11 cellular contexts compared by ENCODE assay signal in genomic region chr3:132978946-132979345, GRCh38. TPM values are rescaled to one million over a fixed set of nuclear protein-coding genes. Genes with fewer than 3 reads are reported as not detected.
A peak's percentile ranks its signal among the peaks of the same experiment; 100 is the strongest.
DNase-seq lines count a peak whose midpoint lies in the region; FAIRE-seq and TF ChIP-seq lines count a peak whose summit lies in the region.
"Not testable (repeated sequence)": the region's sequence is repeated elsewhere in the genome, so short reads cannot be mapped to it uniquely, and the experiment has no call there.
"Had no signal": no experiment of that assay in that cellular context is flagged by ENCODE, and none has a peak within 500 bp of the region (broad histone marks: within the 10 kb centered on the region; RNA-seq: fewer than 3 reads in every experiment).

No MANE protein-coding gene starts in this region.

- H3F3A ChIP-seq in smooth muscle cell (ENCODE audit: low read depth): not testable (repeated sequence)

- not testable (repeated sequence) for H3K4me3 ChIP-seq in breast epithelium; bronchial epithelial cell (ENCODE audit: low read depth, low read length); smooth muscle cell

- intact Hi-C loops in breast epithelium (cut with DNase I; ENCODE audit: low total_unique reads): not testable (repeated sequence)

- H3K79me2 ChIP-seq in smooth muscle cell (ENCODE audit: low read depth): not testable (repeated sequence)

- H3K27me3 ChIP-seq in breast epithelium; bronchial epithelial cell (ENCODE audit: control insufficient read depth, insufficient read depth, low read length); smooth muscle cell (ENCODE audit: low read depth): not testable (repeated sequence)

- H3K4me2 ChIP-seq in smooth muscle cell: not testable (repeated sequence)

- DNase-seq in HT1080 (ENCODE audit: low read depth) (peak; percentile 55), M059J (ENCODE audit: low read depth) (peak; percentile 64), bronchial epithelial cell (ENCODE audit: low read depth) (peak; percentile 13), islet precursor cell (peak; percentile 63), myocyte (ENCODE audit: low read depth) (peak; percentile 52)
- DNase-seq in breast epithelium (ENCODE audit: low spot score in 2 of 2); smooth muscle cell (lab: John Stamatoyannopoulos, UW; ENCODE audit: unreplicated experiment): not testable (repeated sequence)

- not testable (repeated sequence) for TF ChIP-seq POLR2A in breast epithelium (IDR thresholded peaks at IDR 0.05)

- not testable (repeated sequence) for TF ChIP-seq CTCF in breast epithelium (IDR thresholded peaks at IDR 0.05); bronchial epithelial cell (IDR thresholded peaks at IDR 0.05; ENCODE audit: insufficient read depth, low read length, severe bottlenecking); smooth muscle cell (IDR thresholded peaks at IDR 0.05; ENCODE audit: borderline replicate concordance, insufficient read depth, poor library complexity, severe bottlenecking)

- H3K27ac ChIP-seq in breast epithelium: peak overlapping the region; percentile 76 to 77
- peak overlapping the region; percentile 84 for H3K27ac ChIP-seq in smooth muscle cell (ENCODE audit: low read depth)

- peak overlapping the region; percentile 39 for H3K9ac ChIP-seq in smooth muscle cell (ENCODE audit: low read depth)

- WGBS in smooth muscle cell (ENCODE audit: low lambda C conversion rate): 77% methylated on average over 3 of the region's 3 CpGs

- not testable (repeated sequence) for H4K20me1 ChIP-seq in smooth muscle cell (ENCODE audit: low read depth)

- H3K9me3 ChIP-seq in breast epithelium; smooth muscle cell (replicated peaks; ENCODE audit: low read depth): not testable (repeated sequence)

- H2AFZ ChIP-seq in smooth muscle cell (ENCODE audit: low read depth): not testable (repeated sequence)

- not testable (repeated sequence) for H3K36me3 ChIP-seq in breast epithelium; bronchial epithelial cell (ENCODE audit: control insufficient read depth, insufficient read depth, low read length); smooth muscle cell (ENCODE audit: low read depth)

- not testable (repeated sequence) for H3K4me1 ChIP-seq in breast epithelium; smooth muscle cell (ENCODE audit: low read depth)

- FAIRE-seq in bronchial epithelial cell (lab: Jason Lieb, UNC): not testable (repeated sequence)

RNA-seq across cellular contexts. Expression of gene TMEM108, which starts 59.2 kb away (rescaled TPM):
- 0.23 and 0.27 TPM in 2 replicates for total RNA-seq in HT1080 (2014; rRNA removed; shearing (Covaris generic))
- polyA plus RNA-seq in HT1080 (2015; cell fraction: cytosol; rRNA removed): 3.5 and 3.8 TPM in 2 replicates
- polyA plus RNA-seq in HT1080 (2015; cell fraction: nucleus; rRNA removed): 1.8 TPM in 2 replicates
- total RNA-seq in M059J (2014; rRNA removed; shearing (Covaris generic)): 0.69 and 1.7 TPM in 2 replicates
- under 1 TPM; 0.44 to 0.98 (median 0.48) TPM for total RNA-seq in breast epithelium
- total RNA-seq in bronchial epithelial cell: not detected in 2 replicates
- total RNA-seq in myocyte: 16.7 and 20.7 TPM in 2 replicates
- polyA plus RNA-seq in myocyte (2012): 28.6 TPM
- total RNA-seq in smooth muscle cell: 2.4 and 2.7 TPM in 2 replicates
- 8.8 and 10.8 TPM in 2 replicates for polyA plus RNA-seq in smooth muscle cell
- total RNA-seq: CD4-positive, alpha-beta memory T cell; CD4-positive, CD25-positive, alpha-beta regulatory T cell; CD8-positive, alpha-beta memory T cell had no signal
- polyA plus RNA-seq: CD14-positive monocyte; CD4-positive, alpha-beta memory T cell; CD8-positive, alpha-beta memory T cell had no signal
